18 cellular contexts compared by ENCODE assay signal in the genomic region with DNA sequence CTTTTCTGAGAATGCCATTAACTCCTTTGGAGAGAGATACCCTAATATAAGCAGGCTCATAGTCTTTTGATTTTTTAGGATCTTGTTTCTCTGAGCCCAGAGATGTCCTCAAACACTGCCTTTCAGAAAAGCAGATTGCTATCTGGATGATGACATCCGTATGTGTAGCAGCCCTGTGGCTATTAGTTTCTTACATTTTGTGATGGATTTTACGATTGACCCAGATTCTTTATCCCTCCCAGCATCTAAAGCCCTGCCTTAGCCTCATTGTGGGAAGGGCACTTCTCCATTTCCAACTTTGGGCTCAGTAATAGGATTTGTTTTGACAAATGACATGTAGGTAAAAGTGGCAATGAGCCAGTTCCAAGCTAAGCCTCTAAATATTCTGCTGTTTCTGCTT.
DNase-seq lines count a peak whose midpoint lies in the region; ATAC-seq and TF ChIP-seq lines count a peak whose summit lies in the region.
"Had no signal": no experiment of that assay in that cellular context is flagged by ENCODE, and none has a peak within 500 bp of the region (broad histone marks: within the 10 kb centered on the region; RNA-seq: fewer than 3 reads in every experiment).

No MANE protein-coding gene starts in this region.

- DNase-seq in MV-4-11 (lab: John Stamatoyannopoulos, UW) (peak; percentile 6), NCI-H82 treated with DMSO at 0.1 percent for 48 hours (lab: John Stamatoyannopoulos, UW; ENCODE audit: unreplicated experiment) (peak; percentile 89), dermis blood vessel endothelial cell (no peak), G401 (ENCODE audit: low spot score) (no peak)
- DNase-seq: 8988T; ACHN; AML-193; BE2C; CD4-positive, alpha-beta T cell; CD8-positive, alpha-beta memory T cell; DMS 273 treated with DMSO at 0.1 percent for 48 hours; DMS79; EL; GF-D8; GOT3 had no signal

- in situ Hi-C loops in G401 (cut with HindIII; ENCODE audit: low sequenced_read_pairs): no loop called here

- ATAC-seq in SK-N-SH treated with all-trans-retinoic acid at 6 μM for 48 hours: no peak
- no peak for ATAC-seq in HG02981 (IDR thresholded peaks at IDR 0.05; ENCODE audit: unreplicated experiment)
- ATAC-seq: A549 had no signal

TF ChIP-seq in SK-N-SH treated with all-trans-retinoic acid at 6 μM for 48 hours, 23 proteins besides CTCF, POLR2A, EP300 and RAD21:
- TF ChIP-seq, protein P1, sequence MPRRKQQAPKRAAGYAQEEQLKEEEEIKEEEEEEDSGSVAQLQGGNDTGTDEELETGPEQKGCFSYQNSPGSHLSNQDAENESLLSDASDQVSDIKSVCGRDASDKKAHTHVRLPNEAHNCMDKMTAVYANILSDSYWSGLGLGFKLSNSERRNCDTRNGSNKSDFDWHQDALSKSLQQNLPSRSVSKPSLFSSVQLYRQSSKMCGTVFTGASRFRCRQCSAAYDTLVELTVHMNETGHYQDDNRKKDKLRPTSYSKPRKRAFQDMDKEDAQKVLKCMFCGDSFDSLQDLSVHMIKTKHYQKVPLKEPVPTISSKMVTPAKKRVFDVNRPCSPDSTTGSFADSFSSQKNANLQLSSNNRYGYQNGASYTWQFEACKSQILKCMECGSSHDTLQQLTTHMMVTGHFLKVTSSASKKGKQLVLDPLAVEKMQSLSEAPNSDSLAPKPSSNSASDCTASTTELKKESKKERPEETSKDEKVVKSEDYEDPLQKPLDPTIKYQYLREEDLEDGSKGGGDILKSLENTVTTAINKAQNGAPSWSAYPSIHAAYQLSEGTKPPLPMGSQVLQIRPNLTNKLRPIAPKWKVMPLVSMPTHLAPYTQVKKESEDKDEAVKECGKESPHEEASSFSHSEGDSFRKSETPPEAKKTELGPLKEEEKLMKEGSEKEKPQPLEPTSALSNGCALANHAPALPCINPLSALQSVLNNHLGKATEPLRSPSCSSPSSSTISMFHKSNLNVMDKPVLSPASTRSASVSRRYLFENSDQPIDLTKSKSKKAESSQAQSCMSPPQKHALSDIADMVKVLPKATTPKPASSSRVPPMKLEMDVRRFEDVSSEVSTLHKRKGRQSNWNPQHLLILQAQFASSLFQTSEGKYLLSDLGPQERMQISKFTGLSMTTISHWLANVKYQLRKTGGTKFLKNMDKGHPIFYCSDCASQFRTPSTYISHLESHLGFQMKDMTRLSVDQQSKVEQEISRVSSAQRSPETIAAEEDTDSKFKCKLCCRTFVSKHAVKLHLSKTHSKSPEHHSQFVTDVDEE (CRISPR knock-in tag; IDR thresholded peaks at IDR 0.05): peak; percentile 58; the same call in 1 of the 2 replicates
- TF ChIP-seq BACH2 (CRISPR knock-in tag; IDR thresholded peaks at IDR 0.05; ENCODE audit: borderline replicate concordance): no peak
- peak; percentile 6; the same call in 1 of the 2 replicates for TF ChIP-seq ZNF8 (CRISPR knock-in tag; IDR thresholded peaks at IDR 0.05)
TF ChIP-seq in SK-N-SH treated with all-trans-retinoic acid at 6 μM for 48 hours: peak in this region for 2.

Comparison
In these comparisons a context has a peak if more than half of its experiments do, and no peak if none do; other contexts are left out.
1. DNase-seq: peak in MV-4-11 (single experiment) and NCI-H82 treated with DMSO at 0.1 percent for 48 hours (single experiment); none in dermis blood vessel endothelial cell (single experiment) and G401 (single experiment).